In the genomic region with DNA sequence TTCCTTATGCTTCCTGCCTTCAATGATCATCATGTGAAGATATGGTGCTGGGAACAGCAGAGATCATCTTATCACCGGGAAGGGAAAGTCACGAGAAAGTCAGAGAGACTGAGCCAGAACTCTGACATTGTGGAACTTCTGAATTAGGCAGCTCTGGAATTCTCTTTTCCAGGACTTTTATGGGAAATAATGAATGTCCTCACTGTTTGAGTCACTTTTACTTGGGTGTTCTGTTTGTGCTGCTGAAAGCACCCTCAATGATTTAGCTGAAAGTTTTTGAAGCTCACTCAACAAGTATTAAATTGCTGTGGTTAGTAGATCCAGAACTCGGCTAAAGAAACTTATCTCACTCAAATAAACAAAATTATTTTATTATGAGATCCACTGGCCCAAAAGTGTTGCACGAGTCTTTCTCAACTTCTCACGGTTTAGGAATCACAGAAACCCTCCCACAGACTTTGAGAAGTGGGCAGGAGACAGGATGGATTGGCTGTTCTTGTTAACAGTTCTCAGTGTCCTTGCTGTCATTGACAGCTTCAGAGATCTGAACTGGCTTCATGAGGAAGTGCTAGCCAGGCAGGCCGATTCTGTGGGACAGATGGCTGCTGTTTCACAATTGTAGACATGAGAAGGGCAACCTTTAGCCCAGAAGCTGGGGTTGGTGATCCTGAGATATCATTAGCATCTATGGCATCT, we compare ENCODE assay signal across 1 cellular context.
TF ChIP-seq lines count a peak whose summit lies in the region.

No MANE protein-coding gene starts in this region.

TF ChIP-seq in H1, 55 proteins besides CTCF, POLR2A, EP300 and RAD21:
- TF ChIP-seq RBBP5 (IDR thresholded peaks at IDR 0.05; ENCODE audit: borderline replicate concordance, low read depth, low read length) (no peak), YY1 (IDR thresholded peaks at IDR 0.05; ENCODE audit: low read depth, low read length) (no peak), MAFK (IDR thresholded peaks at IDR 0.05; ENCODE audit: low read depth, low read length) (no peak), POLR2AphosphoS5 (IDR thresholded peaks at IDR 0.05; ENCODE audit: low read depth, low read length) (no peak), SIRT6 (IDR thresholded peaks at IDR 0.05; ENCODE audit: low read length) (no peak), GTF2F1 (IDR thresholded peaks at IDR 0.05; ENCODE audit: borderline replicate concordance, low read depth, low read length) (no peak), HDAC2 (IDR thresholded peaks at IDR 0.05; ENCODE audit: borderline replicate concordance in 1 of 2, low read depth in 2 of 2, low read length in 2 of 2) (no peak), KDM5A (IDR thresholded peaks at IDR 0.05; ENCODE audit: low read length) (no peak), NRF1 (IDR thresholded peaks at IDR 0.05; ENCODE audit: low read depth, low read length) (no peak), TAF7 (optimal IDR thresholded peaks at IDR 0.05; ENCODE audit: borderline replicate concordance, low read depth, low read length) (no peak), KDM1A (IDR thresholded peaks at IDR 0.05; ENCODE audit: borderline replicate concordance, low read length) (no peak), NANOG (IDR thresholded peaks at IDR 0.05; ENCODE audit: insufficient read depth, low read depth, low read length, poor library complexity, severe bottlenecking) (no peak), RNF2 (IDR thresholded peaks at IDR 0.05; ENCODE audit: borderline replicate concordance, low read depth, low read length, missing control alignments, poor library complexity, severe bottlenecking) (no peak)
